Comparison of ENCODE assay signal across 24 cellular contexts in genomic region chr2:30155889-30156658, GRCh38. TPM values are rescaled to one million over a fixed set of nuclear protein-coding genes. Genes with fewer than 3 reads are reported as not detected.
A peak's percentile ranks its signal among the peaks of the same experiment; 100 is the strongest.
DNase-seq lines count a peak whose midpoint lies in the region; ATAC-seq, FAIRE-seq and TF ChIP-seq lines count a peak whose summit lies in the region.
"Had no signal": no experiment of that assay in that cellular context is flagged by ENCODE, and none has a peak within 500 bp of the region (broad histone marks: within the 10 kb centered on the region; RNA-seq: fewer than 3 reads in every experiment).

No MANE protein-coding gene starts in this region.

- no peak for TF ChIP-seq CTCF in pancreas (IDR thresholded peaks at IDR 0.05)

- H3K27ac ChIP-seq in pancreas, result peak overlapping the region in 2 of 4 donors; percentile 6 to 48
- H3K27ac ChIP-seq: HL-60, psoas muscle had no signal

- ATAC-seq in T-helper 17 cell (no peak), esophagus mucosa (peak; percentile 39), pancreas (peak; percentile 81 to 92 (median 86))
- ATAC-seq: K562, WTC11 had no signal

- intact Hi-C loops in activated CD4-positive, alpha-beta T cell treated with anti-CD3 and anti-CD28 coated beads, Interleukin-2, amount 10 ng/mL, durations not matched to agents 24 days and 14 days (cut with micrococcal nuclease), result no loop called here
- intact Hi-C loops in pancreas (cut with DNase I), result no loop called here

- H3K36me3 ChIP-seq in pancreas, result peaks cover 3 to 29% (median 12%) of the 10 kb centered on the region in 3 donors
- H3K36me3 ChIP-seq: HAP-1 had no signal

- WGBS in pancreas, 2 donors, result 18 to 22% methylated on average over 3 of the region's 3 CpGs

- no peak overlapping the region for H3K4me3 ChIP-seq in pancreas
- H3K4me3 ChIP-seq: HAP-1, K562, lung, psoas muscle had no signal

- FAIRE-seq in pancreas (lab: Jason Lieb, UNC), result peak; percentile 53
- FAIRE-seq: A204.1, K562 had no signal

- no peaks in the 10 kb centered on the region for H3K27me3 ChIP-seq in pancreas

- no peaks in the 10 kb centered on the region for H3K9me3 ChIP-seq in T-helper 17 cell (ENCODE audit: control insufficient read depth, low read length, poor library complexity, severe bottlenecking)
- H3K9me3 ChIP-seq in pancreas, result no peaks in the 10 kb centered on the region
- H3K9me3 ChIP-seq: HAP-1, psoas muscle had no signal

- peaks cover 41% of the 10 kb centered on the region for H3K36me3 Mint-ChIP-seq in activated CD4-positive, alpha-beta T cell treated with anti-CD3 and anti-CD28 coated beads, Interleukin-2, amount 10 ng/mL, durations not matched to agents 24 days and 14 days (ENCODE audit: low read depth)
- H3K36me3 Mint-ChIP-seq in T-helper 17 cell (ENCODE audit: low read depth), result peaks cover 15% of the 10 kb centered on the region

- peaks cover 5 to 36% (median 27%) of the 10 kb centered on the region in 3 donors for H3K4me1 ChIP-seq in pancreas

- no peaks in the 10 kb centered on the region for H3K27me3 Mint-ChIP-seq in activated CD4-positive, alpha-beta T cell treated with anti-CD3 and anti-CD28 coated beads, Interleukin-2, amount 10 ng/mL, durations not matched to agents 24 days and 14 days
- no peaks in the 10 kb centered on the region for H3K27me3 Mint-ChIP-seq in T-helper 17 cell

- H3K9me3 Mint-ChIP-seq in activated CD4-positive, alpha-beta T cell treated with anti-CD3 and anti-CD28 coated beads, Interleukin-2, amount 10 ng/mL, durations not matched to agents 24 days and 14 days, result no peaks in the 10 kb centered on the region
- H3K9me3 Mint-ChIP-seq: nephron, WTC11 had no signal

- peaks cover 14% of the 10 kb centered on the region for H3K4me1 Mint-ChIP-seq in activated CD4-positive, alpha-beta T cell treated with anti-CD3 and anti-CD28 coated beads, Interleukin-2, amount 10 ng/mL, durations not matched to agents 24 days and 14 days
- peaks cover 38% of the 10 kb centered on the region for H3K4me1 Mint-ChIP-seq in T-helper 17 cell

- no peak for DNase-seq in activated CD4-positive, alpha-beta T cell treated with anti-CD3 and anti-CD28 coated beads, Interleukin-2, amount 10 ng/mL, durations not matched to agents 24 days and 14 days
- no peak for DNase-seq in activated CD4-positive, alpha-beta T cell treated with anti-CD3 and anti-CD28 coated beads for 4 hours
- no peak for DNase-seq in T-helper 17 cell
- no peak for DNase-seq in pancreas
- no peak for DNase-seq in T-helper 1 cell
- no peak for DNase-seq in stimulated activated CD4-positive, alpha-beta T cell treated with anti-CD3 and anti-CD28 coated beads, Interleukin-2, amount 100 ng/mL, for 48 hours
- DNase-seq in stimulated activated naive CD4-positive, alpha-beta T cell treated with Interleukin-2 at 50 U/mL for 16 hours (lab: John Stamatoyannopoulos, UW), result no peak
- DNase-seq: activated CD8-positive, alpha-beta memory T cell treated with anti-CD3 and anti-CD28 coated beads, Interleukin-2, amount 50 U/mL, for 48 hours; C1 segment of cervical spinal cord; GDM1; glutamatergic neuron; MV-4-11; NCI-H2081; psoas muscle; SIG-M5; T-helper 2 cell had no signal

- H3K27ac Mint-ChIP-seq in activated CD4-positive, alpha-beta T cell treated with anti-CD3 and anti-CD28 coated beads, Interleukin-2, amount 10 ng/mL, durations not matched to agents 24 days and 14 days, result peak overlapping the region; percentile 25
- peak overlapping the region; percentile 95 for H3K27ac Mint-ChIP-seq in T-helper 17 cell
- H3K27ac Mint-ChIP-seq: nephron, WTC11 had no signal

- no peak overlapping the region for H3K4me3 Mint-ChIP-seq in activated CD4-positive, alpha-beta T cell treated with anti-CD3 and anti-CD28 coated beads, Interleukin-2, amount 10 ng/mL, durations not matched to agents 24 days and 14 days
- H3K4me3 Mint-ChIP-seq in T-helper 17 cell, result peak overlapping the region; percentile 79
- H3K4me3 Mint-ChIP-seq: nephron, WTC11 had no signal

RNA-seq across cellular contexts. Expression of gene YPEL5, which starts 9.3 kb away (rescaled TPM):
- 16.8 and 19.6 TPM in 2 replicates for total RNA-seq in activated CD4-positive, alpha-beta T cell treated with anti-CD3 and anti-CD28 coated beads, Interleukin-2, amount 10 ng/mL, durations not matched to agents 24 days and 14 days
- total RNA-seq in T-helper 17 cell (100 to 1,000 TPM; 614 to 922 TPM), esophagus mucosa (56.4 TPM), pancreas (10 to 100 TPM; 22.8 to 53.2 (median 27.1) TPM)
- 10 to 100 TPM; 20.6 to 42.1 TPM for polyA plus RNA-seq in pancreas

Comparison
In these comparisons a context has a peak if more than half of its experiments do, and no peak if none do; other contexts are left out.
1. RNA of gene YPEL5, which starts 9.3 kb away (total RNA-seq): 614 to 922 TPM in T-helper 17 cell; 56.4 TPM in esophagus mucosa (single experiment), 22.8 to 53.2 TPM in pancreas and 16.8 to 19.6 TPM in activated CD4-positive, alpha-beta T cell treated with anti-CD3 and anti-CD28 coated beads, Interleukin-2, amount 10 ng/mL, durations not matched to agents 24 days and 14 days; every median in the first group is over 10 times any median in the second.